ENCODE assay signal across 18 cellular contexts in genomic region chr17:43664096-43664495, GRCh38. TPM values are rescaled to one million over a fixed set of nuclear protein-coding genes. Genes with fewer than 3 reads are reported as not detected.
"Had no signal": no experiment of that assay in that cellular context is flagged by ENCODE, and none has a peak within 500 bp of the region (broad histone marks: within the 10 kb centered on the region; RNA-seq: fewer than 3 reads in every experiment).

No MANE protein-coding gene starts in this region.

- H3K4me1 ChIP-seq: colonic mucosa had no signal

- H3K9me3 ChIP-seq: colonic mucosa, esophagus squamous epithelium, neutrophil, right atrium auricular region, upper lobe of left lung, uterus had no signal

- H3K36me3 Mint-ChIP-seq: naive B cell had no signal

- DNase-seq: colonic mucosa; dermis blood vessel endothelial cell; esophagus squamous epithelium; foreskin fibroblast; hippocampal formation; left colon; mesendoderm; naive B cell; nephron progenitor cell; small intestine; stimulated activated CD4-positive, alpha-beta T cell treated with anti-CD3 and anti-CD28 coated beads, Interleukin-2, amount 100 ng/mL, for 48 hours; stimulated activated naive CD4-positive, alpha-beta T cell treated with Interleukin-2 at 50 U/mL for 16 hours; upper lobe of left lung; uterus had no signal

- H3K4me3 ChIP-seq: colonic mucosa, esophagus squamous epithelium, right atrium auricular region, upper lobe of left lung, uterus had no signal

- H3K9me3 Mint-ChIP-seq: naive B cell, nephron progenitor cell had no signal

- FAIRE-seq: small intestine had no signal

- H3K4me3 Mint-ChIP-seq: naive B cell, nephron progenitor cell had no signal

- H3K27me3 ChIP-seq: colonic mucosa, esophagus squamous epithelium, right atrium auricular region, upper lobe of left lung, uterus had no signal

- H3K4me1 Mint-ChIP-seq: naive B cell had no signal

- H3K36me3 ChIP-seq: colonic mucosa, esophagus squamous epithelium, neutrophil, right atrium auricular region, upper lobe of left lung, uterus had no signal

- ATAC-seq: left colon had no signal

- H3K27ac ChIP-seq: colonic mucosa, neutrophil, upper lobe of left lung had no signal

RNA-seq across cellular contexts. Expression of gene MEOX1, which starts 2.4 kb away (rescaled TPM):
- total RNA-seq: epithelial cell of proximal tubule, lung microvascular endothelial cell had no signal
